In genomic region chr13:103103456-103103855, GRCh38 we compare ENCODE assay signal across 12 cellular contexts. TPM values are rescaled to one million over a fixed set of nuclear protein-coding genes. Genes with fewer than 3 reads are reported as not detected.
"Had no signal": no experiment of that assay in that cellular context is flagged by ENCODE, and none has a peak within 500 bp of the region (broad histone marks: within the 10 kb centered on the region; RNA-seq: fewer than 3 reads in every experiment).

No MANE protein-coding gene starts in this region.

RNA-seq across cellular contexts. Expression of gene SLC10A2, which starts 37.2 kb away (rescaled TPM):
- total RNA-seq: activated CD4-positive, alpha-beta T cell treated with anti-CD3 and anti-CD28 coated beads for 36 hours; activated CD4-positive, alpha-beta T cell treated with anti-CD3 and anti-CD28 coated beads, Interleukin-2, amount 10 ng/mL, durations not matched to agents 7 days and 5 days; activated CD8-positive, alpha-beta T cell treated with anti-CD3 and anti-CD28 coated beads, Interleukin-2, amount 10 ng/mL, durations not matched to agents 7 days and 5 days; activated naive CD8-positive, alpha-beta T cell treated with anti-CD3 and anti-CD28 coated beads, Interleukin-2, amount 10 ng/mL, durations not matched to agents 7 days and 5 days; activated T-helper 2 cell treated with anti-CD3 and anti-CD28 coated beads, Interferon-gamma antibody, Interleukin-2, Interleukin-4, amounts not matched to agents 10 μg/mL and 5 μg/mL and 100 μg/mL, durations not matched to agents 14 hours and 24 hours and 36 hours; ascending aorta; cardiac muscle cell; NCI-H460; OCI-LY7; PC-9; Right ventricle myocardium superior had no signal
- polyA plus RNA-seq: adipose tissue, cardiac muscle cell had no signal
